Comparison of ENCODE assay signal across 12 cellular contexts in genomic region chr4:122480023-122480422, GRCh38. TPM values are rescaled to one million over a fixed set of nuclear protein-coding genes. Genes with fewer than 3 reads are reported as not detected.
A peak's percentile ranks its signal among the peaks of the same experiment; 100 is the strongest.
DNase-seq lines count a peak whose midpoint lies in the region; ATAC-seq and TF ChIP-seq lines count a peak whose summit lies in the region.
"Had no signal": no experiment of that assay in that cellular context is flagged by ENCODE, and none has a peak within 500 bp of the region (broad histone marks: within the 10 kb centered on the region; RNA-seq: fewer than 3 reads in every experiment).

No MANE protein-coding gene starts in this region.

- peak; percentile 69 to 84 for DNase-seq in cardiac muscle cell (ENCODE audit: low read depth in 1 of 2, low spot score in 1 of 2)
- no peak for DNase-seq in Right ventricle myocardium inferior (ENCODE audit: missing footprints)
- peak; percentile 81 for DNase-seq in NOMO-1 treated with DMSO at 0.1 percent for 48 hours (lab: John Stamatoyannopoulos, UW; ENCODE audit: unreplicated experiment)
- peak; percentile 79 to 84 for DNase-seq in fibroblast of lung (ENCODE audit: low read depth in 2 of 2)
- peak; percentile 39 for DNase-seq in renal cortical epithelial cell (ENCODE audit: low read depth)
- DNase-seq in COLO829 (ENCODE audit: low spot score) = no peak
- DNase-seq in gastrocnemius medialis = no peak
- DNase-seq: amniotic stem cell; DMS53; effector memory CD4-positive, alpha-beta T cell had no signal

- H3K4me3 ChIP-seq in cardiac muscle cell (no peak overlapping the region), fibroblast of lung (replicated peaks in 1 of 4; ENCODE audit: control extremely low read depth in 1 of 4, insufficient read depth in 1 of 4, low read depth in 3 of 4, low read length in 4 of 4) (no peak overlapping the region), gastrocnemius medialis (no peak overlapping the region)

- no peaks in the 10 kb centered on the region for H3K9me3 ChIP-seq in cardiac muscle cell (ENCODE audit: low read depth)
- no peaks in the 10 kb centered on the region for H3K9me3 ChIP-seq in fibroblast of lung (ENCODE audit: control insufficient read depth, insufficient read depth, low read depth, low read length)
- no peaks in the 10 kb centered on the region for H3K9me3 ChIP-seq in gastrocnemius medialis

- H3K27me3 ChIP-seq in cardiac muscle cell (no peaks in the 10 kb centered on the region), fibroblast of lung (ENCODE audit: control insufficient read depth, insufficient read depth, low read length) (no peaks in the 10 kb centered on the region), gastrocnemius medialis (no peaks in the 10 kb centered on the region)

- H3K79me2 ChIP-seq in fibroblast of lung (ENCODE audit: control insufficient read depth, insufficient read depth, low read length) = no peaks in the 10 kb centered on the region

- H3K4me2 ChIP-seq in fibroblast of lung (ENCODE audit: extremely low read depth, insufficient read depth, low read length) = no peak overlapping the region

- in situ Hi-C loops in gastrocnemius medialis (cut with MboI; ENCODE audit: low sequenced_read_pairs in 4 of 4) = no loop called here

- H3K9ac ChIP-seq in fibroblast of lung (ENCODE audit: insufficient read depth, low read length) = no peak overlapping the region

- intact Hi-C loops in Right ventricle myocardium inferior (cut with DNase I) = no loop called here
- intact Hi-C loops in gastrocnemius medialis (cut with DNase I; ENCODE audit: low total_unique reads) = no loop called here

- no peaks in the 10 kb centered on the region for H4K20me1 ChIP-seq in fibroblast of lung (ENCODE audit: control insufficient read depth, extremely low read depth, insufficient read depth, low read length)

- H3K4me1 ChIP-seq in cardiac muscle cell (ENCODE audit: low read depth) = peaks cover 9% of the 10 kb centered on the region
- no peaks in the 10 kb centered on the region for H3K4me1 ChIP-seq in fibroblast of lung (ENCODE audit: control insufficient read depth, extremely low read depth, insufficient read depth, low read length)
- H3K4me1 ChIP-seq in gastrocnemius medialis = no peaks in the 10 kb centered on the region

- H3K36me3 ChIP-seq in cardiac muscle cell (no peaks in the 10 kb centered on the region), fibroblast of lung (ENCODE audit: control insufficient read depth, insufficient read depth, low read length) (no peaks in the 10 kb centered on the region), gastrocnemius medialis (no peaks in the 10 kb centered on the region)

- no peak for TF ChIP-seq POLR2A in gastrocnemius medialis (IDR thresholded peaks at IDR 0.05)

- H3K27ac ChIP-seq in cardiac muscle cell (peak overlapping the region; percentile 77), fibroblast of lung (ENCODE audit: insufficient read depth, low read length) (no peak overlapping the region), gastrocnemius medialis (no peak overlapping the region)
- H3K27ac ChIP-seq: VCaP had no signal

- ATAC-seq in Right ventricle myocardium inferior = no peak
- no peak for ATAC-seq in GM21367 (IDR thresholded peaks at IDR 0.05; ENCODE audit: unreplicated experiment)
- no peak for ATAC-seq in gastrocnemius medialis

- no peak overlapping the region for H2AFZ ChIP-seq in fibroblast of lung (ENCODE audit: low read length)

- TF ChIP-seq CTCF in cardiac muscle cell (IDR thresholded peaks at IDR 0.05; ENCODE audit: low read depth, low read length) (no peak), fibroblast of lung (conservative IDR thresholded peaks at IDR 0.05 in 1 of 2, IDR thresholded peaks at IDR 0.05 in 1 of 2; ENCODE audit: low read depth in 1 of 2, low read length in 2 of 2) (no peak), gastrocnemius medialis (IDR thresholded peaks at IDR 0.05 in 4 of 5, conservative IDR thresholded peaks at IDR 0.05 in 1 of 5) (no peak)

RNA-seq across cellular contexts. Expression of gene IL2, which starts 23.5 kb away (rescaled TPM):
- total RNA-seq in cardiac muscle cell = not detected in 2 replicates
- polyA plus RNA-seq in cardiac muscle cell = not detected in 2 replicates
- total RNA-seq in Right ventricle myocardium inferior = not detected
- total RNA-seq in fibroblast of lung = not detected in 2 replicates
- not detected in 2 replicates for polyA plus RNA-seq in fibroblast of lung
- not detected in 2 replicates for polyA plus RNA-seq in fibroblast of lung (2012)
- polyA minus RNA-seq in fibroblast of lung (ENCODE audit: low replicate concordance) = not detected in 2 replicates
- total RNA-seq in renal cortical epithelial cell = not detected in 2 replicates
- total RNA-seq in gastrocnemius medialis = not detected

Comparison
In these comparisons a context has a peak if more than half of its experiments do, and no peak if none do; other contexts are left out.
1. DNase-seq: peak in cardiac muscle cell (2 of 2), NOMO-1 treated with DMSO at 0.1 percent for 48 hours (single experiment), fibroblast of lung (2 of 2) and renal cortical epithelial cell (single experiment); none in Right ventricle myocardium inferior (single experiment), COLO829 (single experiment) and gastrocnemius medialis (0 of 2).